In the genomic region with DNA sequence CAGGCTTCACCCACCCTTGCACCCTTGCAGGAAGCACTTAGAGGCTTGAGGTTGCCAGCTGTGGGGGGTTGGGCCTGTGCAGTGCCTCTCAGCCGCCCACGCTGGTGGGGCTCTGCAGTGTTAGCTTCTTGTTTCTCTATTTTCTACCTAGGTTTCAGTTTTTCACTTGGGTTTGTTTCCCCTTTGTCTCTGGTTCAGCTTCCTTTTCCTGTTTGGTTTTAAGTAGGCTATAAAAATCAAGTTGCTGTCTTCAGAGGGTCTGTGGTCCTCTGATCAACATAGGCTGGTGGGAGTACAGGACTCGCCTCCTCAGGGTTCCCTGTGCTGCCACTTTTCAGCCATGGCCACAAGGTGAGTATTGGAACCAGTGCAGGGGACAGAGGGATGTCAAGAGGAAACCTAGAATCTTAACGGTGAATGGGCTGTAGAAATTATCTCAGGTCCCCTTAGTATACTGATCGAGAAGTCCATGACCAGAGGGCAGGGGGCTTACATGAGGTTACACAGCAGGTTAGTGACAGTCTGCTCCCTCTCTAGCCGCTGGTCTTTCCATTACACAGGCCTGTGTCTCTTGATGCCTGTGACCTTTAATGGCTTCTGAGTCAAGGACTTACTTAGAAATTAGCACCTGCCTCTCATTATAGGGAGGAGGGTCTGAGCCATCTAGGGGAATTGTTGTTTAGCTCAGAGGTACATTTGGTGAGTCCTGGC, we compare ENCODE assay signal across 9 cellular contexts. TPM values are rescaled to one million over a fixed set of nuclear protein-coding genes. Genes with fewer than 3 reads are reported as not detected.
DNase-seq lines count a peak whose midpoint lies in the region; TF ChIP-seq lines count a peak whose summit lies in the region.
"Had no signal": no experiment of that assay in that cellular context is flagged by ENCODE, and none has a peak within 500 bp of the region (broad histone marks: within the 10 kb centered on the region; RNA-seq: fewer than 3 reads in every experiment).

A gene with protein sequence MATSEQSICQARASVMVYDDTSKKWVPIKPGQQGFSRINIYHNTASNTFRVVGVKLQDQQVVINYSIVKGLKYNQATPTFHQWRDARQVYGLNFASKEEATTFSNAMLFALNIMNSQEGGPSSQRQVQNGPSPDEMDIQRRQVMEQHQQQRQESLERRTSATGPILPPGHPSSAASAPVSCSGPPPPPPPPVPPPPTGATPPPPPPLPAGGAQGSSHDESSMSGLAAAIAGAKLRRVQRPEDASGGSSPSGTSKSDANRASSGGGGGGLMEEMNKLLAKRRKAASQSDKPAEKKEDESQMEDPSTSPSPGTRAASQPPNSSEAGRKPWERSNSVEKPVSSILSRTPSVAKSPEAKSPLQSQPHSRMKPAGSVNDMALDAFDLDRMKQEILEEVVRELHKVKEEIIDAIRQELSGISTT (plus strand): TSS at position 262 of the 711 bp plus-strand sequence. CDS start 79 bp downstream, at position 341.

- H3K4me1 Mint-ChIP-seq in activated T-cell treated with anti-CD3 and anti-CD28 coated beads, Interleukin-2, amount 50 U/mL, for 24 hours (ENCODE audit: low read depth) = peaks cover 94% of the 10 kb centered on the region

- peaks cover 26% of the 10 kb centered on the region for H3K4me1 ChIP-seq in cardiac muscle cell (ENCODE audit: low read depth)

- no peaks in the 10 kb centered on the region for H3K27me3 ChIP-seq in cardiac muscle cell

- no peaks in the 10 kb centered on the region for H3K9me3 ChIP-seq in cardiac muscle cell (ENCODE audit: low read depth)

- H3K27me3 Mint-ChIP-seq in activated T-cell treated with anti-CD3 and anti-CD28 coated beads, Interleukin-2, amount 50 U/mL, for 24 hours = no peaks in the 10 kb centered on the region

- no peak within 1 kb of the TSS for H3K4me3 ChIP-seq in cardiac muscle cell

- H3K36me3 Mint-ChIP-seq in activated T-cell treated with anti-CD3 and anti-CD28 coated beads, Interleukin-2, amount 50 U/mL, for 24 hours (ENCODE audit: low read depth) = peaks cover 34% of the 10 kb centered on the region

- peak within 1 kb of the TSS; percentile 98 for H3K27ac Mint-ChIP-seq in activated T-cell treated with anti-CD3 and anti-CD28 coated beads, Interleukin-2, amount 50 U/mL, for 24 hours

- H3K36me3 ChIP-seq in cardiac muscle cell = no peaks in the 10 kb centered on the region

- TF ChIP-seq CTCF in cardiac muscle cell (IDR thresholded peaks at IDR 0.05; ENCODE audit: low read depth, low read length) = no peak

- peak within 1 kb of the TSS; percentile 86 for H3K4me3 Mint-ChIP-seq in activated T-cell treated with anti-CD3 and anti-CD28 coated beads, Interleukin-2, amount 50 U/mL, for 24 hours

- DNase-seq in H4 (ENCODE audit: low spot score) (no peak), NCI-H1417 treated with DMSO at 0.1 percent for 48 hours (lab: John Stamatoyannopoulos, UW) (peak; percentile 18), cardiac muscle cell (ENCODE audit: low read depth in 1 of 2, low spot score in 1 of 2) (peak in 1 of 2 donors; percentile 23), NCI-H1105 treated with DMSO at 0.1 percent for 48 hours (lab: John Stamatoyannopoulos, UW) (no peak), LoVo (ENCODE audit: low spot score) (no peak)
- DNase-seq in activated T-cell treated with anti-CD3 and anti-CD28 coated beads, Interleukin-2, amount 50 U/mL, for 24 hours = peak; percentile 88
- DNase-seq in stimulated activated CD4-positive, alpha-beta T cell treated with anti-CD3 and anti-CD28 coated beads, Interleukin-12 subunit alpha, Interleukin-12 subunit beta, amount 100 ng/mL, for 4 hours = peak; percentile 84
- DNase-seq: IMR-90 had no signal

- H3K27ac ChIP-seq in cardiac muscle cell = peak within 1 kb of the TSS; percentile 71

- TF ChIP-seq POLR2A in GM10847 (IDR thresholded peaks at IDR 0.05; ENCODE audit: extremely low read depth, insufficient read length) = peak; percentile 31

- H3K9me3 Mint-ChIP-seq in activated T-cell treated with anti-CD3 and anti-CD28 coated beads, Interleukin-2, amount 50 U/mL, for 24 hours = no peaks in the 10 kb centered on the region

RNA-seq across cellular contexts. Expression of the gene that starts here (rescaled TPM):
- 13.0 and 13.1 TPM in 2 replicates for total RNA-seq in H4 (2014; rRNA removed; shearing (Covaris generic))
- 88.1 and 116 TPM in 2 replicates for total RNA-seq in cardiac muscle cell
- 65.3 and 90.8 TPM in 2 replicates for polyA plus RNA-seq in cardiac muscle cell

Comparison
In these comparisons a context has a peak if more than half of its experiments do, and no peak if none do; other contexts are left out.
1. DNase-seq: peak in NCI-H1417 treated with DMSO at 0.1 percent for 48 hours (single experiment), activated T-cell treated with anti-CD3 and anti-CD28 coated beads, Interleukin-2, amount 50 U/mL, for 24 hours (single experiment) and stimulated activated CD4-positive, alpha-beta T cell treated with anti-CD3 and anti-CD28 coated beads, Interleukin-12 subunit alpha, Interleukin-12 subunit beta, amount 100 ng/mL, for 4 hours (single experiment); none in H4 (single experiment), NCI-H1105 treated with DMSO at 0.1 percent for 48 hours (single experiment) and LoVo (single experiment).